25 cellular contexts compared by ENCODE assay signal in the genomic region with DNA sequence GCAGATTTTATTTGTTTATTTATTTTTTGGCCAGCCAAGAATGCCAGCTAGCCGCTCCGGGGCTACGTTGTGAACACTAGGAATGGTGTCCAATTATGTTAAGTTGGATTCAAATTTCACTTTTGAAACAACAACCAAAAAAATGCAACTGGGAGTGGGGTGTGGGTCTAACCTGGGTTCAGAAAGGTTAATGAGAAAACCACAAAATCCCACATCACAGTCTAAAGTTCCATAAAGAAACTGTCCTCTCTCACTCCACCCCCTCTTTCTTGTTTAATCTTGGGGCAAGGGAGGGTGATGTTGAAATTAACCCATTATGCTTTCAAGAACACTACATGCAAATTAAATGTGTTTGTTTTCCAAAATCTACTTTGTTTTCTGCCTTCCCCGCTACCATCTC.
"Had no signal": no experiment of that assay in that cellular context is flagged by ENCODE, and none has a peak within 500 bp of the region (broad histone marks: within the 10 kb centered on the region; RNA-seq: fewer than 3 reads in every experiment).

No MANE protein-coding gene starts in this region.

- H3K4me1 Mint-ChIP-seq: naive B cell; natural killer cell; stimulated activated naive B cell treated with anti-CD40 and anti-IgM and Interleukin-4, amounts not matched to agents 10 μg/mL and 1 μg/mL and 100 μg/mL, for 72 hours had no signal

- H3K4me2 ChIP-seq: smooth muscle cell had no signal

- ATAC-seq: left cardiac atrium; left lung; lower lobe of right lung; natural killer cell; pancreas; right cardiac atrium; stimulated activated naive B cell treated with anti-CD40 and anti-IgM and Interleukin-4, amounts not matched to agents 10 μg/mL and 1 μg/mL and 100 μg/mL, for 72 hours; stimulated activated naive CD8-positive, alpha-beta T cell treated with anti-CD3 and anti-CD28 coated beads, Interleukin-15, Interleukin-2, amounts not matched to agents 100 U/mL and 50 U/mL, for 24 hours had no signal

- H3K4me3 ChIP-seq: left lung, lower lobe of right lung, pancreas, prostate gland, smooth muscle cell, stomach, testis, tibial artery, upper lobe of left lung, vagina had no signal

- DNase-seq: hippocampal formation; kidney glomerular epithelial cell; left cardiac atrium; left lung; lower lobe of right lung; mammary epithelial cell; mesenchymal stem cell; naive B cell; natural killer cell; nephron progenitor cell; pancreas; posterior cingulate gyrus; right cardiac atrium; stimulated activated CD4-positive, alpha-beta T cell treated with anti-CD3 and anti-CD28 coated beads, Interleukin-1b, Interleukin-23, amount 100 ng/mL, for 48 hours; stimulated activated CD4-positive, alpha-beta T cell treated with anti-CD3 and anti-CD28 coated beads, Interleukin-2, amount 100 ng/mL, for 48 hours; stimulated activated CD4-positive, alpha-beta T cell treated with anti-CD3 and anti-CD28 coated beads, Interleukin-4, amount 100 ng/mL, for 4 hours; stimulated activated naive B cell treated with anti-CD40 and anti-IgM and Interleukin-4, amounts not matched to agents 10 μg/mL and 1 μg/mL and 100 μg/mL, for 72 hours; stimulated activated naive CD8-positive, alpha-beta T cell treated with anti-CD3 and anti-CD28 coated beads, Interleukin-15, Interleukin-2, amounts not matched to agents 100 U/mL and 50 U/mL, for 24 hours; stomach; testis; tibial artery; upper lobe of left lung had no signal

- H3K36me3 Mint-ChIP-seq: naive B cell; natural killer cell; stimulated activated naive B cell treated with anti-CD40 and anti-IgM and Interleukin-4, amounts not matched to agents 10 μg/mL and 1 μg/mL and 100 μg/mL, for 72 hours had no signal

- H3K4me1 ChIP-seq: left lung, lower lobe of right lung, pancreas, prostate gland, stomach, testis, tibial artery, upper lobe of left lung, vagina had no signal

- H3K27ac Mint-ChIP-seq: natural killer cell; stimulated activated naive B cell treated with anti-CD40 and anti-IgM and Interleukin-4, amounts not matched to agents 10 μg/mL and 1 μg/mL and 100 μg/mL, for 72 hours had no signal

- H3K9me3 Mint-ChIP-seq: natural killer cell; nephron progenitor cell; stimulated activated naive B cell treated with anti-CD40 and anti-IgM and Interleukin-4, amounts not matched to agents 10 μg/mL and 1 μg/mL and 100 μg/mL, for 72 hours had no signal

- H3K9me3 ChIP-seq: left lung, lower lobe of right lung, pancreas, prostate gland, stomach, testis, tibial artery, upper lobe of left lung, vagina had no signal

- H3K27me3 ChIP-seq: pancreas, testis, tibial artery, upper lobe of left lung, vagina had no signal

- H3K36me3 ChIP-seq: left lung, lower lobe of right lung, pancreas, prostate gland, stomach, tibial artery, upper lobe of left lung, vagina had no signal

- H3K4me3 Mint-ChIP-seq: naive B cell; natural killer cell; nephron progenitor cell; stimulated activated naive B cell treated with anti-CD40 and anti-IgM and Interleukin-4, amounts not matched to agents 10 μg/mL and 1 μg/mL and 100 μg/mL, for 72 hours had no signal
